ENCODE assay signal across 23 cellular contexts in genomic region chr7:100095704-100096103, GRCh38. TPM values are rescaled to one million over a fixed set of nuclear protein-coding genes. Genes with fewer than 3 reads are reported as not detected.
DNase-seq lines count a peak whose midpoint lies in the region; ATAC-seq and TF ChIP-seq lines count a peak whose summit lies in the region.
"Had no signal": no experiment of that assay in that cellular context is flagged by ENCODE, and none has a peak within 500 bp of the region (broad histone marks: within the 10 kb centered on the region; RNA-seq: fewer than 3 reads in every experiment).

No MANE protein-coding gene starts in this region.

- CTCF ChIA-PET in CD8-positive, alpha-beta T cell (lab: Charles Lee): interaction anchor here (1.1 kb wide), 1 partner anchor 35 kb away, joined by 3 read pairs; no protein-coding TSS in a partner anchor

- no peaks in the 10 kb centered on the region for H3K27me3 ChIP-seq in CD8-positive, alpha-beta T cell (ENCODE audit: insufficient read depth, low read length)
- H3K27me3 ChIP-seq: gastrocnemius medialis, suprapubic skin had no signal

- H3K27me3 Mint-ChIP-seq in CD8-positive, alpha-beta T cell (ENCODE audit: low read depth): no peaks in the 10 kb centered on the region
- no peaks in the 10 kb centered on the region for H3K27me3 Mint-ChIP-seq in mesothelial cell of epicardium (ENCODE audit: low read depth)
- H3K27me3 Mint-ChIP-seq in activated T-helper 17 cell treated with anti-CD3 and anti-CD28 coated beads, Interleukin-2, amount 50 U/mL, for 72 hours: no peaks in the 10 kb centered on the region

- TF ChIP-seq CTCF in 22Rv1 (IDR thresholded peaks at IDR 0.05): no peak
- TF ChIP-seq CTCF in CD8-positive, alpha-beta T cell (IDR thresholded peaks at IDR 0.05): no peak
- no peak for TF ChIP-seq CTCF in mesothelial cell of epicardium (IDR thresholded peaks at IDR 0.05; ENCODE audit: unreplicated experiment)

- H3K9me3 Mint-ChIP-seq in CD8-positive, alpha-beta T cell: no peaks in the 10 kb centered on the region
- no peaks in the 10 kb centered on the region for H3K9me3 Mint-ChIP-seq in mesothelial cell of epicardium
- H3K9me3 Mint-ChIP-seq in activated T-helper 17 cell treated with anti-CD3 and anti-CD28 coated beads, Interleukin-2, amount 50 U/mL, for 72 hours: no peaks in the 10 kb centered on the region
- H3K9me3 Mint-ChIP-seq: T-helper 2 cell treated with Interferon-gamma antibody and Interleukin-4, amounts not matched to agents 5 μg/mL and 100 μg/mL, for 36 hours had no signal

- H3K4me1 ChIP-seq in CD8-positive, alpha-beta T cell (ENCODE audit: insufficient read depth, low read length): peaks cover 21% of the 10 kb centered on the region

- H3K36me3 Mint-ChIP-seq in CD8-positive, alpha-beta T cell: peaks cover 94% of the 10 kb centered on the region
- H3K36me3 Mint-ChIP-seq in mesothelial cell of epicardium: peaks cover 71% of the 10 kb centered on the region
- peaks cover 100% of the 10 kb centered on the region for H3K36me3 Mint-ChIP-seq in activated T-helper 17 cell treated with anti-CD3 and anti-CD28 coated beads, Interleukin-2, amount 50 U/mL, for 72 hours (ENCODE audit: low read depth)

- no peak for DNase-seq in CD8-positive, alpha-beta T cell
- DNase-seq in SK-N-MC (ENCODE audit: low read depth, low spot score) (no peak), mesothelial cell of epicardium (ENCODE audit: low spot score in 2 of 2, unreplicated experiment in 2 of 2) (no peak), mesenteric fat pad (ENCODE audit: low spot score) (no peak)
- DNase-seq: activated CD4-positive, CD25-positive, alpha-beta regulatory T cell; amygdala; central memory CD4-positive, alpha-beta T cell; COR-L47; EL; gastrocnemius medialis; kidney glomerular epithelial cell; NCI-H1436; NCI-H69; SIG-M5; stimulated activated CD4-positive, alpha-beta T cell treated with anti-CD3 and anti-CD28 coated beads, Interleukin-4, amount 100 ng/mL, for 4 hours had no signal

- no peaks in the 10 kb centered on the region for H3K9me3 ChIP-seq in CD8-positive, alpha-beta T cell (ENCODE audit: low read length)
- H3K9me3 ChIP-seq in SK-N-MC (ENCODE audit: low read depth, low read length): no peaks in the 10 kb centered on the region
- H3K9me3 ChIP-seq: gastrocnemius medialis, suprapubic skin had no signal

- H3K36me3 ChIP-seq in CD8-positive, alpha-beta T cell (ENCODE audit: insufficient read depth, low read length): peaks cover 77% of the 10 kb centered on the region
- H3K36me3 ChIP-seq in SK-N-MC (ENCODE audit: insufficient read depth, low read length): peaks cover 95% of the 10 kb centered on the region

- intact Hi-C loops in CD8-positive, alpha-beta T cell (cut with DNase I, micrococcal nuclease): no loop called here

- ATAC-seq in CD8-positive, alpha-beta T cell: no peak
- ATAC-seq in activated T-helper 17 cell treated with anti-CD3 and anti-CD28 coated beads, Interleukin-2, amount 50 U/mL, for 72 hours (replicated peaks): no peak
- ATAC-seq in GM19351 (IDR thresholded peaks at IDR 0.05; ENCODE audit: unreplicated experiment): no peak
- ATAC-seq in GM21619 (IDR thresholded peaks at IDR 0.05; ENCODE audit: unreplicated experiment): no peak
- ATAC-seq: esophagus mucosa, gastrocnemius medialis had no signal

- POLR2A ChIA-PET in CD8-positive, alpha-beta T cell (lab: Charles Lee): no interaction called here

- peak overlapping the region; percentile 27 for H3K27ac Mint-ChIP-seq in CD8-positive, alpha-beta T cell
- peak overlapping the region; percentile 64 for H3K27ac Mint-ChIP-seq in mesothelial cell of epicardium
- H3K27ac Mint-ChIP-seq in activated T-helper 17 cell treated with anti-CD3 and anti-CD28 coated beads, Interleukin-2, amount 50 U/mL, for 72 hours: no peak overlapping the region

- H3K27ac ChIP-seq in 22Rv1: peak overlapping the region; percentile 82; the same call in 1 of the 2 replicates
- no peak overlapping the region for H3K27ac ChIP-seq in CD8-positive, alpha-beta T cell (ENCODE audit: low read depth, low read length)
- peak overlapping the region; percentile 81; the same call in 1 of the 2 replicates for H3K27ac ChIP-seq in SK-N-MC
- H3K27ac ChIP-seq: gastrocnemius medialis, suprapubic skin had no signal

- no peak overlapping the region for H3K4me3 Mint-ChIP-seq in CD8-positive, alpha-beta T cell
- peak overlapping the region; percentile 15 for H3K4me3 Mint-ChIP-seq in mesothelial cell of epicardium
- no peak overlapping the region for H3K4me3 Mint-ChIP-seq in activated T-helper 17 cell treated with anti-CD3 and anti-CD28 coated beads, Interleukin-2, amount 50 U/mL, for 72 hours
- H3K4me3 Mint-ChIP-seq: T-helper 2 cell treated with Interferon-gamma antibody and Interleukin-4, amounts not matched to agents 5 μg/mL and 100 μg/mL, for 36 hours had no signal

- H3K4me1 Mint-ChIP-seq in CD8-positive, alpha-beta T cell (ENCODE audit: low read depth): peaks cover 37% of the 10 kb centered on the region
- H3K4me1 Mint-ChIP-seq in mesothelial cell of epicardium: peaks cover 29% of the 10 kb centered on the region
- H3K4me1 Mint-ChIP-seq in activated T-helper 17 cell treated with anti-CD3 and anti-CD28 coated beads, Interleukin-2, amount 50 U/mL, for 72 hours: peaks cover 28% of the 10 kb centered on the region

- H3K4me3 ChIP-seq in CD8-positive, alpha-beta T cell (ENCODE audit: low read depth, low read length): no peak overlapping the region
- no peak overlapping the region for H3K4me3 ChIP-seq in SK-N-MC
- H3K4me3 ChIP-seq: gastrocnemius medialis, smooth muscle cell, suprapubic skin had no signal

- no peak overlapping the region for H3K9ac ChIP-seq in SK-N-MC (ENCODE audit: insufficient read length)

RNA-seq across cellular contexts. Expression of gene MCM7, which starts 5.5 kb away (rescaled TPM):
- total RNA-seq in CD8-positive, alpha-beta T cell: 10 to 100 TPM; 63.7 to 64.6 TPM
- 170 to 172 TPM (median 171 TPM) in 3 replicates for total RNA-seq in mesothelial cell of epicardium
- total RNA-seq in mesenteric fat pad: 22.7 TPM
- total RNA-seq in activated T-helper 17 cell treated with anti-CD3 and anti-CD28 coated beads, Interleukin-2, amount 50 U/mL, for 72 hours: 100 to 1,000 TPM; 205 to 388 TPM

RNA-seq across cellular contexts. Expression of gene AP4M1, which starts 5.7 kb away (rescaled TPM):
- total RNA-seq in CD8-positive, alpha-beta T cell: 1 to 10 TPM; 2.8 to 3.9 TPM
- total RNA-seq in mesothelial cell of epicardium (23.5 to 26.8 TPM (median 25.6 TPM) in 3 replicates), mesenteric fat pad (7.5 TPM)
- 10 to 100 TPM in 1 of 2 donors, 1 to 10 TPM in 1; 8.2 to 12.7 TPM for total RNA-seq in activated T-helper 17 cell treated with anti-CD3 and anti-CD28 coated beads, Interleukin-2, amount 50 U/mL, for 72 hours

RNA-seq across cellular contexts. Expression of gene COPS6, which starts 6.9 kb away (rescaled TPM):
- total RNA-seq in CD8-positive, alpha-beta T cell: 10 to 100 TPM; 73.2 to 77.8 TPM
- total RNA-seq in mesothelial cell of epicardium (96.4 to 103 TPM (median 97.7 TPM) in 3 replicates), mesenteric fat pad (85.2 TPM)
- total RNA-seq in activated T-helper 17 cell treated with anti-CD3 and anti-CD28 coated beads, Interleukin-2, amount 50 U/mL, for 72 hours: 100 to 1,000 TPM in 1 of 2 donors, 10 to 100 TPM in 1; 79.1 to 108 TPM

RNA-seq across cellular contexts. Expression of gene ZNF3, which starts 14.2 kb away (rescaled TPM):
- total RNA-seq in CD8-positive, alpha-beta T cell: 10 to 100 TPM; 34.9 to 35.6 TPM
- total RNA-seq in mesothelial cell of epicardium: 78.6 to 85.9 TPM (median 81.1 TPM) in 3 replicates
- total RNA-seq in mesenteric fat pad: 16.8 TPM
- total RNA-seq in activated T-helper 17 cell treated with anti-CD3 and anti-CD28 coated beads, Interleukin-2, amount 50 U/mL, for 72 hours: 10 to 100 TPM; 16.9 to 17.1 TPM

RNA-seq across cellular contexts. Expression of gene TAF6, which starts 23.5 kb away (rescaled TPM):
- total RNA-seq in CD8-positive, alpha-beta T cell: 10 to 100 TPM; 24.9 to 31.6 TPM
- total RNA-seq in mesothelial cell of epicardium (63.7 to 68.8 TPM (median 66.2 TPM) in 3 replicates), mesenteric fat pad (27.7 TPM)
- 10 to 100 TPM; 29.6 to 55.0 TPM for total RNA-seq in activated T-helper 17 cell treated with anti-CD3 and anti-CD28 coated beads, Interleukin-2, amount 50 U/mL, for 72 hours
